14 cellular contexts compared by ENCODE assay signal in genomic region chr9:94801685-94802084, GRCh38.
DNase-seq lines count a peak whose midpoint lies in the region; ATAC-seq, FAIRE-seq and TF ChIP-seq lines count a peak whose summit lies in the region.
"Had no signal": no experiment of that assay in that cellular context is flagged by ENCODE, and none has a peak within 500 bp of the region (broad histone marks: within the 10 kb centered on the region; RNA-seq: fewer than 3 reads in every experiment).

No MANE protein-coding gene starts in this region.

- POLR2A ChIA-PET in IMR-90 (lab: Charles Lee; ENCODE audit: unreplicated experiment): no interaction called here

- dilution Hi-C loops in IMR-90 (cut with HindIII; ENCODE audit: low sequenced_read_pairs, unreplicated experiment): no loop called here

- ATAC-seq in IMR-90 (ENCODE audit: low read depth) (no peak), GM21723 (IDR thresholded peaks at IDR 0.05; ENCODE audit: unreplicated experiment) (no peak)
- ATAC-seq in central memory CD8-positive, alpha-beta T cell (replicated peaks; ENCODE audit: extremely low read depth, poor library complexity, severe bottlenecking): no peak

- no peak overlapping the region for H2AK9ac ChIP-seq in IMR-90 (replicated peaks; ENCODE audit: low read depth, low read length, poor library complexity)

- H3K27ac Mint-ChIP-seq in central memory CD8-positive, alpha-beta T cell (ENCODE audit: low read depth): peak overlapping the region; percentile 59
- H3K27ac Mint-ChIP-seq: activated naive CD8-positive, alpha-beta T cell; CD4-positive, CD25-positive, alpha-beta regulatory T cell had no signal

- no peak overlapping the region for H4K5ac ChIP-seq in IMR-90 (ENCODE audit: low read depth, low read length)

- no peak overlapping the region for H2BK20ac ChIP-seq in IMR-90 (ENCODE audit: low read depth, low read length)

- no peak overlapping the region for H3K9ac ChIP-seq in IMR-90 (ENCODE audit: low read depth, low read length)

- TF ChIP-seq EP300 in stomach (IDR thresholded peaks at IDR 0.05): no peak

- in situ Hi-C loops in IMR-90 (cut with MboI; ENCODE audit: low sequenced_read_pairs): no loop called here

- intact Hi-C loops in IMR-90 (cut with micrococcal nuclease) (loop anchor here (5.0 kb wide), 1 partner anchor 206 kb away; no protein-coding TSS in a partner anchor), stomach (cut with DNase I; ENCODE audit: low total_unique reads) (no loop called here)

- H3K4me1 ChIP-seq in IMR-90 (ENCODE audit: control insufficient read depth, insufficient read depth, low read length): peaks cover 19% of the 10 kb centered on the region
- H3K4me1 ChIP-seq in stomach: peaks cover 8 to 54% (median 37%) of the 10 kb centered on the region in 4 donors

- no peak overlapping the region for H3K27ac ChIP-seq in IMR-90 (ENCODE audit: insufficient read depth, low read length)
- H3K27ac ChIP-seq in stomach: peak overlapping the region in 3 of 5 donors; percentile 55 to 62 (median 61)
- H3K27ac ChIP-seq: HL-60 had no signal

- TF ChIP-seq POLR2A in IMR-90 (IDR thresholded peaks at IDR 0.05; ENCODE audit: low read depth, low read length) (no peak), stomach (IDR thresholded peaks at IDR 0.05) (no peak)

- H3K4me3 ChIP-seq in IMR-90 (ENCODE audit: insufficient read depth, low read depth, low read length) (no peak overlapping the region), stomach (no peak overlapping the region)

- no peak overlapping the region; the same call in 1 of the 2 replicates for H3K23ac ChIP-seq in IMR-90 (ENCODE audit: low read depth, low read length)

- H3K14ac ChIP-seq in IMR-90 (replicated peaks; ENCODE audit: low read depth, low read length): no peak overlapping the region

- no peak overlapping the region for H2BK120ac ChIP-seq in IMR-90 (ENCODE audit: low read depth, low read length)

- DNase-seq in IMR-90: peak; percentile 58
- no peak for DNase-seq in central memory CD8-positive, alpha-beta T cell (ENCODE audit: low spot score in 2 of 2)
- peak; percentile 82 for DNase-seq in kidney glomerular epithelial cell (lab: John Stamatoyannopoulos, UW)
- DNase-seq in stomach: no peak
- no peak for DNase-seq in stimulated activated CD4-positive, alpha-beta T cell treated with anti-CD3 and anti-CD28 coated beads, Interleukin-1b, Interleukin-23, amount 100 ng/mL, for 48 hours
- no peak for DNase-seq in activated T-cell treated with anti-CD3 and anti-CD28 coated beads, Interleukin-2, amount 50 U/mL, for 1 hour
- DNase-seq in urothelium cell line (ENCODE audit: low spot score): no peak
- DNase-seq: CD4-positive, CD25-positive, alpha-beta regulatory T cell; MM.1S; naive B cell; stimulated activated CD4-positive, alpha-beta T cell treated with anti-CD3 and anti-CD28 coated beads, Interleukin-12 subunit alpha, Interleukin-12 subunit beta, amount 100 ng/mL, for 4 hours had no signal

- peaks cover 4 to 8% of the 10 kb centered on the region in 2 experiments; a peak in 3 of 4 replicates for H3K79me1 ChIP-seq in IMR-90 (ENCODE audit: low read depth in 1 of 2, low read length in 2 of 2)

- no peak overlapping the region for H2AK5ac ChIP-seq in IMR-90 (ENCODE audit: low read depth, low read length)

- CTCF ChIA-PET in IMR-90 (lab: Yijun Ruan, JAX): no interaction called here

- peaks cover 4% of the 10 kb centered on the region; the same call in 1 of the 2 replicates for H3K36me3 ChIP-seq in IMR-90 (ENCODE audit: control insufficient read depth, insufficient read depth, low read length)
- peaks cover 5 to 11% (median 7%) of the 10 kb centered on the region in 4 donors for H3K36me3 ChIP-seq in stomach

- H3K4me2 ChIP-seq in IMR-90 (ENCODE audit: low read depth, low read length): no peak overlapping the region

- no peak overlapping the region for H2AFZ ChIP-seq in IMR-90 (replicated peaks; ENCODE audit: low read length, poor library complexity)

- no peaks in the 10 kb centered on the region for H3K9me3 Mint-ChIP-seq in central memory CD8-positive, alpha-beta T cell
- H3K9me3 Mint-ChIP-seq: CD4-positive, CD25-positive, alpha-beta regulatory T cell; naive B cell had no signal

- H3K9me1 ChIP-seq in IMR-90 (ENCODE audit: insufficient read depth, low read length): peaks cover 12% of the 10 kb centered on the region; the same call in 1 of the 2 replicates

- H4K8ac ChIP-seq in IMR-90 (ENCODE audit: low read depth in 2 of 2, low read length in 2 of 2): no peak overlapping the region

- no peaks in the 10 kb centered on the region for H3K27me3 Mint-ChIP-seq in central memory CD8-positive, alpha-beta T cell
- H3K27me3 Mint-ChIP-seq: activated naive CD8-positive, alpha-beta T cell; CD4-positive, CD25-positive, alpha-beta regulatory T cell; naive B cell had no signal

- H3K18ac ChIP-seq in IMR-90 (ENCODE audit: low read depth, low read length): no peak overlapping the region

- H4K20me1 ChIP-seq in IMR-90 (ENCODE audit: insufficient read depth, low read length): no peaks in the 10 kb centered on the region; the same call in 1 of the 2 replicates

- TF ChIP-seq CTCF in IMR-90 (conservative IDR thresholded peaks at IDR 0.05; ENCODE audit: low read depth, low read length) (no peak), stomach (IDR thresholded peaks at IDR 0.05) (no peak)

- no peak overlapping the region for H4K91ac ChIP-seq in IMR-90 (ENCODE audit: insufficient read depth, low read depth, low read length)

- peaks cover 5% of the 10 kb centered on the region for H3K4me1 Mint-ChIP-seq in central memory CD8-positive, alpha-beta T cell

- no peak overlapping the region for H2BK15ac ChIP-seq in IMR-90 (ENCODE audit: low read depth, low read length)

- no TSS peak for BruUV-seq in IMR-90 (replicated peaks; lab: Mats Ljungman, UMichigan)

- H3K27me3 ChIP-seq in IMR-90 (ENCODE audit: control insufficient read depth, insufficient read depth, low read length): peaks cover under 1% of the 10 kb centered on the region
- H3K27me3 ChIP-seq in stomach: no peaks in the 10 kb centered on the region

- H3K56ac ChIP-seq in IMR-90 (ENCODE audit: extremely low read depth, insufficient read depth, low read length): no peak overlapping the region

- no peak overlapping the region for H3K4me3 Mint-ChIP-seq in central memory CD8-positive, alpha-beta T cell
- H3K4me3 Mint-ChIP-seq: activated naive CD8-positive, alpha-beta T cell; CD4-positive, CD25-positive, alpha-beta regulatory T cell; naive B cell had no signal

- no peak overlapping the region for H3K4ac ChIP-seq in IMR-90 (ENCODE audit: low read depth, low read length)

- H2BK5ac ChIP-seq in IMR-90 (ENCODE audit: low read depth, low read length, poor library complexity, severe bottlenecking): no peak overlapping the region

- FAIRE-seq in urothelium cell line (lab: Jason Lieb, UNC): no peak

- H3K36me3 Mint-ChIP-seq in central memory CD8-positive, alpha-beta T cell (ENCODE audit: insufficient read depth): peaks cover 7% of the 10 kb centered on the region

- no peak for TF ChIP-seq RAD21 in IMR-90 (IDR thresholded peaks at IDR 0.05; ENCODE audit: low read length)

- no peaks in the 10 kb centered on the region for H3K9me3 ChIP-seq in IMR-90 (ENCODE audit: control insufficient read depth, insufficient read depth, low read length)
- H3K9me3 ChIP-seq in stomach: no peaks in the 10 kb centered on the region

TF ChIP-seq in IMR-90, 13 proteins besides CTCF, POLR2A, EP300 and RAD21:
- TF ChIP-seq MAZ (IDR thresholded peaks at IDR 0.05; ENCODE audit: borderline replicate concordance, low read depth, low read length) (no peak), CEBPB (IDR thresholded peaks at IDR 0.05; ENCODE audit: low read depth, low read length) (no peak), RFX5 (IDR thresholded peaks at IDR 0.05; ENCODE audit: low read depth, low read length) (no peak), NFE2L2 (IDR thresholded peaks at IDR 0.05; ENCODE audit: low read depth, low read length) (no peak), SMC3 (IDR thresholded peaks at IDR 0.05; ENCODE audit: low read depth, low read length) (no peak)
- TF ChIP-seq, protein P1, sequence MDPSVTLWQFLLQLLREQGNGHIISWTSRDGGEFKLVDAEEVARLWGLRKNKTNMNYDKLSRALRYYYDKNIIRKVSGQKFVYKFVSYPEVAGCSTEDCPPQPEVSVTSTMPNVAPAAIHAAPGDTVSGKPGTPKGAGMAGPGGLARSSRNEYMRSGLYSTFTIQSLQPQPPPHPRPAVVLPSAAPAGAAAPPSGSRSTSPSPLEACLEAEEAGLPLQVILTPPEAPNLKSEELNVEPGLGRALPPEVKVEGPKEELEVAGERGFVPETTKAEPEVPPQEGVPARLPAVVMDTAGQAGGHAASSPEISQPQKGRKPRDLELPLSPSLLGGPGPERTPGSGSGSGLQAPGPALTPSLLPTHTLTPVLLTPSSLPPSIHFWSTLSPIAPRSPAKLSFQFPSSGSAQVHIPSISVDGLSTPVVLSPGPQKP (IDR thresholded peaks at IDR 0.05; ENCODE audit: borderline replicate concordance, low read depth, low read length): no peak

Comparison
In these comparisons a context has a peak if more than half of its experiments do, and no peak if none do; other contexts are left out.
1. DNase-seq: peak in IMR-90 (single experiment) and kidney glomerular epithelial cell (single experiment); none in central memory CD8-positive, alpha-beta T cell (0 of 2), stomach (single experiment), stimulated activated CD4-positive, alpha-beta T cell treated with anti-CD3 and anti-CD28 coated beads, Interleukin-1b, Interleukin-23, amount 100 ng/mL, for 48 hours (single experiment), activated T-cell treated with anti-CD3 and anti-CD28 coated beads, Interleukin-2, amount 50 U/mL, for 1 hour (single experiment) and urothelium cell line (single experiment).